ENCODE assay signal across 1 cellular context in genomic region chr9:126860077-126860756, GRCh38.
TF ChIP-seq lines count a peak whose summit lies in the region.

Gene ZBTB34, plus strand, starts transcription at chr9:126860639. Its CDS starts 18,761 bp downstream, at chr9:126879400.

TF ChIP-seq in HepG2, 621 proteins besides CTCF, POLR2A, EP300 and RAD21 (continued from another document and continues in another):
- peak; percentile 19; the same call in 1 of the 2 replicates for TF ChIP-seq ZNF142 (CRISPR knock-in tag; IDR thresholded peaks at IDR 0.05)
- 0 out of 2 replicates have a peak, but pooled peaks have one; percentile 45 for TF ChIP-seq ETV6 (CRISPR knock-in tag; conservative IDR thresholded peaks at IDR 0.05)
- peak; percentile 26; the same call in 1 of the 2 replicates for TF ChIP-seq HIVEP1 (CRISPR knock-in tag; IDR thresholded peaks at IDR 0.05)
- 0 out of 2 replicates have a peak, but pooled peaks have one; percentile 30 for TF ChIP-seq ZNF296 (CRISPR knock-in tag; conservative IDR thresholded peaks at IDR 0.05)
- TF ChIP-seq ZFP41 (CRISPR knock-in tag; IDR thresholded peaks at IDR 0.05; ENCODE audit: borderline replicate concordance): no peak
- peak; percentile 42; the same call in 1 of the 2 replicates for TF ChIP-seq ARID5B (CRISPR knock-in tag; IDR thresholded peaks at IDR 0.05)
- no peak for TF ChIP-seq ATF7 (IDR thresholded peaks at IDR 0.05)
- TF ChIP-seq ATF7 (CRISPR knock-in tag; IDR thresholded peaks at IDR 0.05): no peak
- no peak for TF ChIP-seq ZNF138 (CRISPR knock-in tag; IDR thresholded peaks at IDR 0.05; ENCODE audit: low read depth)
- no peak for TF ChIP-seq NAIF1 (CRISPR knock-in tag; IDR thresholded peaks at IDR 0.05; ENCODE audit: borderline replicate concordance)
- 0 out of 2 replicates have a peak, but pooled peaks have one; percentile 11 for TF ChIP-seq FOXP4 (CRISPR knock-in tag; IDR thresholded peaks at IDR 0.05)
- no peak for TF ChIP-seq CENPT (CRISPR knock-in tag; IDR thresholded peaks at IDR 0.05; ENCODE audit: low read depth)
- TF ChIP-seq ZNF790 (CRISPR knock-in tag; IDR thresholded peaks at IDR 0.05; ENCODE audit: borderline replicate concordance): peak; percentile 44; the same call in 1 of the 2 replicates
- 0 out of 2 replicates have a peak, but pooled peaks have one; percentile 33 for TF ChIP-seq SNAI1 (CRISPR knock-in tag; IDR thresholded peaks at IDR 0.05; ENCODE audit: borderline replicate concordance)
- TF ChIP-seq IRX3 (CRISPR knock-in tag; IDR thresholded peaks at IDR 0.05; ENCODE audit: borderline replicate concordance, low read depth): no peak
- peak; percentile 63 for TF ChIP-seq POGZ (CRISPR knock-in tag; IDR thresholded peaks at IDR 0.05)
- TF ChIP-seq ZNF589 (CRISPR knock-in tag; conservative IDR thresholded peaks at IDR 0.05): no peak
- peak; percentile 90 for TF ChIP-seq YEATS4 (CRISPR knock-in tag; IDR thresholded peaks at IDR 0.05; ENCODE audit: borderline replicate concordance)
- TF ChIP-seq ZNF768 (CRISPR knock-in tag; IDR thresholded peaks at IDR 0.05): peak; percentile 75
- TF ChIP-seq ZNF710 (CRISPR knock-in tag; IDR thresholded peaks at IDR 0.05; ENCODE audit: borderline replicate concordance): peak; percentile 72; the same call in 1 of the 2 replicates
- no peak for TF ChIP-seq ZNF543 (CRISPR knock-in tag; IDR thresholded peaks at IDR 0.05)
- no peak for TF ChIP-seq ZNF564 (CRISPR knock-in tag; IDR thresholded peaks at IDR 0.05)
- TF ChIP-seq YY1 (IDR thresholded peaks at IDR 0.05; ENCODE audit: insufficient read depth, insufficient replicate concordance, low read depth, low read length): peak; percentile 67
- peak; percentile 32; the same call in 1 of the 2 replicates for TF ChIP-seq HOXA3 (CRISPR knock-in tag; IDR thresholded peaks at IDR 0.05)
- no peak for TF ChIP-seq ZBTB34 (CRISPR knock-in tag; IDR thresholded peaks at IDR 0.05)
- TF ChIP-seq HNRNPUL1 (IDR thresholded peaks at IDR 0.05; ENCODE audit: low read depth, low read length): no peak
- TF ChIP-seq POLR2G (IDR thresholded peaks at IDR 0.05; ENCODE audit: low read depth, low read length): peak; percentile 80
- TF ChIP-seq ZNF280B (CRISPR knock-in tag; IDR thresholded peaks at IDR 0.05; ENCODE audit: borderline replicate concordance): peak; percentile 34; the same call in 1 of the 2 replicates
- TF ChIP-seq ZNF772 (CRISPR knock-in tag; IDR thresholded peaks at IDR 0.05): no peak
- TF ChIP-seq AGO2 (optimal IDR thresholded peaks at IDR 0.05; ENCODE audit: low read depth, low read length): peak; percentile 17
- TF ChIP-seq HOXD1 (CRISPR knock-in tag; IDR thresholded peaks at IDR 0.05): 0 out of 2 replicates have a peak, but pooled peaks have one; percentile 36
- TF ChIP-seq ATF5 (CRISPR knock-in tag; IDR thresholded peaks at IDR 0.05; ENCODE audit: low read depth): 0 out of 2 replicates have a peak, but pooled peaks have one; percentile 36
- TF ChIP-seq ZNF235 (CRISPR knock-in tag; IDR thresholded peaks at IDR 0.05; ENCODE audit: borderline replicate concordance): peak; percentile 28; the same call in 1 of the 2 replicates
- TF ChIP-seq PHF5A (CRISPR knock-in tag; IDR thresholded peaks at IDR 0.05; ENCODE audit: low read depth, unreplicated experiment): peak; percentile 38
- no peak for TF ChIP-seq MLX (CRISPR knock-in tag; IDR thresholded peaks at IDR 0.05)
- TF ChIP-seq CHD2 (IDR thresholded peaks at IDR 0.05; ENCODE audit: low read depth, low read length): no peak
- peak; percentile 48; the same call in 1 of the 2 replicates for TF ChIP-seq ZNF331 (CRISPR knock-in tag; IDR thresholded peaks at IDR 0.05)
- TF ChIP-seq ZNF17 (CRISPR knock-in tag; IDR thresholded peaks at IDR 0.05): no peak
- no peak for TF ChIP-seq TBL1XR1 (IDR thresholded peaks at IDR 0.05; ENCODE audit: borderline replicate concordance, low read length, partially characterized antibody)
- no peak for TF ChIP-seq ZKSCAN1 (IDR thresholded peaks at IDR 0.05; ENCODE audit: low read length)
- no peak for TF ChIP-seq ZNF704 (CRISPR knock-in tag; IDR thresholded peaks at IDR 0.05; ENCODE audit: borderline replicate concordance)
- no peak for TF ChIP-seq ZNF34 (CRISPR knock-in tag; IDR thresholded peaks at IDR 0.05; ENCODE audit: borderline replicate concordance)
- TF ChIP-seq ZNF652 (CRISPR knock-in tag; IDR thresholded peaks at IDR 0.05; ENCODE audit: borderline replicate concordance, low read depth): peak; percentile 47; the same call in 1 of the 2 replicates
